16 cellular contexts compared by ENCODE assay signal in the genomic region with DNA sequence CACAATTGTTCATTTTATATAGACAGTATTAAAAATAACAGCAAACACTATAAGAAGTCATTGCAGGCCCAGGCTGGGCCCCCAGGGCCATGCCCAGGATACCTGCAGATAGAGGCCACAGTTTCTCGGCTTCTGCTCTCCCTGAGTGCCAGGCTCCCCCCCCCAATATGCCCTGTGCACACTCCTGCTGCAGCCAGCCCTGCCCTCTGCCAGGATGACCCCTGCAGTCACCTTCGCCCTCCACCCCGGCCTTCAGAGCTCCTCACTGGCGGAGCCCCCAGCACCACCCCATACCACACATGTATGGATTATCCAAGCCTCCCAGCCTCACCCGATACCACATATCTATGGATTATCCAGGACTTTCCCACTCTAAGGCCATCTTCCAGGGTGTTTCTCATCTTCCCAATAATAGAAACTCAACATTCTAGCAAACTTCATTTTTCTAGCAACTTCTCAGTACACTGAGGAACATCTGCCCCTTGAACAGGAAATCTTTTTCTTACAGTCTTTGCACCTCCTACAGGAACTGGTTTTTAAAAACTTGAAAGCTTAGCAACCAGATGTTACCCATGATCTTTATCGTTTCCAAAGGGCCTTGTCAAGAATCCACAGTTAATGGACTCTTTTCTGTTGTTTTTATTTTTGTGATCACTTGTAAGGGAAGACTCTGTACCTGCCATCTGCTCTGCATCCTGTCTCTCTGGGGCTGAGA.
DNase-seq lines count a peak whose midpoint lies in the region; ATAC-seq, FAIRE-seq and TF ChIP-seq lines count a peak whose summit lies in the region.
"Had no signal": no experiment of that assay in that cellular context is flagged by ENCODE, and none has a peak within 500 bp of the region (broad histone marks: within the 10 kb centered on the region; RNA-seq: fewer than 3 reads in every experiment).

No MANE protein-coding gene starts in this region.

- H3K4me1 ChIP-seq in kidney (ENCODE audit: control insufficient read depth in 1 of 2, insufficient read depth in 1 of 2, low read depth in 1 of 2, low read length in 2 of 2) (no peaks in the 10 kb centered on the region), GM23338 (ENCODE audit: insufficient read depth) (no peaks in the 10 kb centered on the region)
- H3K4me1 ChIP-seq: adrenal gland had no signal

- CTCF ChIA-PET in activated CD4-positive, alpha-beta T cell treated with anti-CD3 and anti-CD28 coated beads, Interleukin-2, amount 10 ng/mL, durations not matched to agents 7 days and 5 days (lab: Charles Lee) = no interaction called here
- CTCF ChIA-PET in CD4-positive, alpha-beta T cell (lab: Charles Lee) = no interaction called here

- H3K9me3 ChIP-seq in CD4-positive, alpha-beta T cell (ENCODE audit: control insufficient read depth, low read length) = no peaks in the 10 kb centered on the region
- H3K9me3 ChIP-seq in T-helper 17 cell (ENCODE audit: control insufficient read depth, low read length, poor library complexity, severe bottlenecking) = no peaks in the 10 kb centered on the region
- no peaks in the 10 kb centered on the region for H3K9me3 ChIP-seq in kidney (ENCODE audit: control insufficient read depth in 1 of 2, low read length in 2 of 2)
- H3K9me3 ChIP-seq: adrenal gland, mucosa of descending colon, upper lobe of left lung had no signal

- POLR2A ChIA-PET in activated CD4-positive, alpha-beta T cell treated with anti-CD3 and anti-CD28 coated beads, Interleukin-2, amount 10 ng/mL, durations not matched to agents 7 days and 5 days (lab: Charles Lee) = no interaction called here
- POLR2A ChIA-PET in CD4-positive, alpha-beta T cell (lab: Charles Lee) = no interaction called here

- H3K27me3 ChIP-seq in CD4-positive, alpha-beta T cell (ENCODE audit: control insufficient read depth, insufficient read depth, low read length) = no peaks in the 10 kb centered on the region
- no peaks in the 10 kb centered on the region for H3K27me3 ChIP-seq in GM23338 (ENCODE audit: insufficient read depth)
- H3K27me3 ChIP-seq: adrenal gland, cardiac muscle cell, upper lobe of left lung had no signal

- peak overlapping the region; percentile 14 for H3K27ac ChIP-seq in CD4-positive, alpha-beta T cell (ENCODE audit: low read depth, low read length)
- H3K27ac ChIP-seq in kidney (ENCODE audit: low read depth in 2 of 2, low read length in 2 of 2) = no peak overlapping the region
- no peak overlapping the region for H3K27ac ChIP-seq in GM23338 (ENCODE audit: low read depth)
- H3K27ac ChIP-seq: adrenal gland, cardiac muscle cell, upper lobe of left lung had no signal

- H3K36me3 Mint-ChIP-seq in activated CD4-positive, alpha-beta T cell treated with anti-CD3 and anti-CD28 coated beads, Interleukin-2, amount 10 ng/mL, durations not matched to agents 7 days and 5 days (ENCODE audit: low read depth) = no peaks in the 10 kb centered on the region
- no peaks in the 10 kb centered on the region for H3K36me3 Mint-ChIP-seq in CD4-positive, alpha-beta T cell (ENCODE audit: low read depth)
- peaks cover 3% of the 10 kb centered on the region for H3K36me3 Mint-ChIP-seq in T-helper 17 cell (ENCODE audit: low read depth)
- no peaks in the 10 kb centered on the region for H3K36me3 Mint-ChIP-seq in GM23338 (ENCODE audit: low read depth)
- H3K36me3 Mint-ChIP-seq: WTC11 had no signal

- H3K9me3 Mint-ChIP-seq in activated CD4-positive, alpha-beta T cell treated with anti-CD3 and anti-CD28 coated beads, Interleukin-2, amount 10 ng/mL, durations not matched to agents 7 days and 5 days = no peaks in the 10 kb centered on the region
- H3K9me3 Mint-ChIP-seq in CD4-positive, alpha-beta T cell = no peaks in the 10 kb centered on the region
- peaks cover 5% of the 10 kb centered on the region; the same call in 1 of the 3 replicates for H3K9me3 Mint-ChIP-seq in GM23338
- H3K9me3 Mint-ChIP-seq: WTC11 had no signal

- H3K4me3 Mint-ChIP-seq in activated CD4-positive, alpha-beta T cell treated with anti-CD3 and anti-CD28 coated beads, Interleukin-2, amount 10 ng/mL, durations not matched to agents 7 days and 5 days = no peak overlapping the region
- peak overlapping the region; percentile 36 for H3K4me3 Mint-ChIP-seq in CD4-positive, alpha-beta T cell
- H3K4me3 Mint-ChIP-seq in T-helper 17 cell (peak overlapping the region; percentile 83), GM23338 (no peak overlapping the region)
- H3K4me3 Mint-ChIP-seq: WTC11 had no signal

- no peak for TF ChIP-seq CTCF in CD4-positive, alpha-beta T cell (IDR thresholded peaks at IDR 0.05)
- no peak for TF ChIP-seq CTCF in kidney (IDR thresholded peaks at IDR 0.05; ENCODE audit: borderline replicate concordance, extremely low read depth, insufficient read depth)
- no peak for TF ChIP-seq CTCF in GM23338 (conservative IDR thresholded peaks at IDR 0.05; ENCODE audit: low read depth in 2 of 2)

- H3K9me2 ChIP-seq in GM23338 (ENCODE audit: insufficient read depth) = no peaks in the 10 kb centered on the region

- no peaks in the 10 kb centered on the region for H4K20me1 ChIP-seq in GM23338 (replicated peaks; ENCODE audit: insufficient read depth)

- FAIRE-seq in kidney (lab: Jason Lieb, UNC) (no peak), GM12892 (lab: Jason Lieb, UNC) (no peak)

- no peak overlapping the region for H3K9ac ChIP-seq in kidney (ENCODE audit: low read length in 2 of 2)

- H3K27me3 Mint-ChIP-seq in activated CD4-positive, alpha-beta T cell treated with anti-CD3 and anti-CD28 coated beads, Interleukin-2, amount 10 ng/mL, durations not matched to agents 7 days and 5 days = no peaks in the 10 kb centered on the region
- H3K27me3 Mint-ChIP-seq in CD4-positive, alpha-beta T cell = no peaks in the 10 kb centered on the region
- H3K27me3 Mint-ChIP-seq in T-helper 17 cell (no peaks in the 10 kb centered on the region), GM23338 (ENCODE audit: insufficient read depth, low read depth, poor library complexity) (peaks cover 3% of the 10 kb centered on the region)

- H3K4me2 ChIP-seq in GM23338 = no peak overlapping the region

- no peaks in the 10 kb centered on the region for H3K36me3 ChIP-seq in kidney (ENCODE audit: control insufficient read depth in 1 of 2, insufficient read depth in 2 of 2, low read length in 2 of 2)
- H3K36me3 ChIP-seq in GM23338 (ENCODE audit: insufficient read depth) = no peaks in the 10 kb centered on the region
- H3K36me3 ChIP-seq: adrenal gland, cardiac muscle cell, upper lobe of left lung had no signal

- no peaks in the 10 kb centered on the region for H3K79me2 ChIP-seq in GM23338 (replicated peaks; ENCODE audit: insufficient read depth)

- H3K4me1 Mint-ChIP-seq in activated CD4-positive, alpha-beta T cell treated with anti-CD3 and anti-CD28 coated beads, Interleukin-2, amount 10 ng/mL, durations not matched to agents 7 days and 5 days = peaks cover 20% of the 10 kb centered on the region
- H3K4me1 Mint-ChIP-seq in CD4-positive, alpha-beta T cell (ENCODE audit: low read depth) = peaks cover 23% of the 10 kb centered on the region
- H3K4me1 Mint-ChIP-seq in T-helper 17 cell (peaks cover 42% of the 10 kb centered on the region), GM23338 (0 out of 3 replicates have a peak, but pooled peaks cover 3% of the 10 kb centered on the region)
- H3K4me1 Mint-ChIP-seq: WTC11 had no signal

- H3K27ac Mint-ChIP-seq in activated CD4-positive, alpha-beta T cell treated with anti-CD3 and anti-CD28 coated beads, Interleukin-2, amount 10 ng/mL, durations not matched to agents 7 days and 5 days = peak overlapping the region; percentile 82
- peak overlapping the region; percentile 81 for H3K27ac Mint-ChIP-seq in CD4-positive, alpha-beta T cell
- H3K27ac Mint-ChIP-seq in T-helper 17 cell (peak overlapping the region; percentile 98), GM23338 (no peak overlapping the region)
- H3K27ac Mint-ChIP-seq: WTC11 had no signal

- H2AFZ ChIP-seq in GM23338 = no peak overlapping the region

- TF ChIP-seq POLR2A in GM12892 (IDR thresholded peaks at IDR 0.05; ENCODE audit: low read depth, low read length) = no peak

- no peak overlapping the region for H3K4me3 ChIP-seq in kidney (ENCODE audit: low read length in 2 of 2)
- H3K4me3 ChIP-seq in GM23338 = no peak overlapping the region
- H3K4me3 ChIP-seq: adrenal gland, cardiac muscle cell, mucosa of descending colon, upper lobe of left lung had no signal

- H3F3A ChIP-seq in GM23338 (replicated peaks; ENCODE audit: low read depth) = no peaks in the 10 kb centered on the region

- intact Hi-C loops in CD4-positive, alpha-beta T cell (cut with DNase I, micrococcal nuclease) = no loop called here
- intact Hi-C loops in kidney (cut with DNase I) = no loop called here

- DNase-seq in activated CD4-positive, alpha-beta T cell treated with anti-CD3 and anti-CD28 coated beads, Interleukin-2, amount 10 ng/mL, durations not matched to agents 7 days and 5 days = no peak
- DNase-seq in activated CD4-positive, alpha-beta T cell treated with anti-CD3 and anti-CD28 coated beads, Interleukin-2, amount 50 U/mL, for 4 hours = no peak
- no peak for DNase-seq in CD4-positive, alpha-beta T cell
- DNase-seq in T-helper 17 cell (no peak), kidney (peak; percentile 65), germinal center (ENCODE audit: low spot score) (no peak), GM12892 (ENCODE audit: insufficient read length) (no peak), GM23338 (ENCODE audit: low spot score) (no peak)
- DNase-seq: activated CD8-positive, alpha-beta memory T cell treated with anti-CD3 and anti-CD28 coated beads, Interleukin-2, amount 50 U/mL, for 48 hours; adrenal gland; mucosa of descending colon; NCI-H1092 treated with DMSO at 0.1 percent for 48 hours; SHP77 had no signal

- no peak for ATAC-seq in CD4-positive, alpha-beta T cell (ENCODE audit: poor library complexity)
- ATAC-seq in T-helper 17 cell (no peak), GM23338 (no peak)
- ATAC-seq: WTC11 had no signal

TF ChIP-seq in GM23338, 12 proteins besides CTCF, POLR2A, EP300 and RAD21:
- TF ChIP-seq EZH2 (IDR thresholded peaks at IDR 0.05; ENCODE audit: low read depth, unreplicated experiment) = no peak
- TF ChIP-seq STAT1 (IDR thresholded peaks at IDR 0.05; ENCODE audit: unreplicated experiment) = no peak
- TF ChIP-seq ZNF331 (CRISPR knock-in tag; IDR thresholded peaks at IDR 0.05; ENCODE audit: low read depth) = no peak
- no peak for TF ChIP-seq POLR2AphosphoS5 (IDR thresholded peaks at IDR 0.05; ENCODE audit: low read depth)
- TF ChIP-seq EZH2phosphoT487 (IDR thresholded peaks at IDR 0.05; ENCODE audit: unreplicated experiment) = no peak
TF ChIP-seq in GM23338: peak in this region for 0.

Comparison
In these comparisons a context has a peak if more than half of its experiments do, and no peak if none do; other contexts are left out.
1. H3K4me3 Mint-ChIP-seq: peak in CD4-positive, alpha-beta T cell (single experiment) and T-helper 17 cell (single experiment); none in activated CD4-positive, alpha-beta T cell treated with anti-CD3 and anti-CD28 coated beads, Interleukin-2, amount 10 ng/mL, durations not matched to agents 7 days and 5 days (single experiment) and GM23338 (single experiment).